In genomic region chr11:123454060-123454651, GRCh38 we compare ENCODE assay signal across 9 cellular contexts. TPM values are rescaled to one million over a fixed set of nuclear protein-coding genes. Genes with fewer than 3 reads are reported as not detected.
DNase-seq lines count a peak whose midpoint lies in the region; ATAC-seq, FAIRE-seq and TF ChIP-seq lines count a peak whose summit lies in the region.
"Had no signal": no experiment of that assay in that cellular context is flagged by ENCODE, and none has a peak within 500 bp of the region (broad histone marks: within the 10 kb centered on the region; RNA-seq: fewer than 3 reads in every experiment).

No MANE protein-coding gene starts in this region.

- peak overlapping the region; percentile 88 for H3K27ac Mint-ChIP-seq in activated CD8-positive, alpha-beta T cell treated with anti-CD3 and anti-CD28 coated beads for 36 hours
- H3K27ac Mint-ChIP-seq in immature natural killer cell = peak overlapping the region; percentile 56 to 80 (median 72)
- H3K27ac Mint-ChIP-seq: naive B cell had no signal

- TF ChIP-seq CTCF in left ventricle myocardium inferior (IDR thresholded peaks at IDR 0.05; ENCODE audit: borderline replicate concordance) (no peak), tibial artery (IDR thresholded peaks at IDR 0.05) (no peak), A673 (conservative IDR thresholded peaks at IDR 0.05; ENCODE audit: low read depth, low read length) (no peak)
- no peak for TF ChIP-seq CTCF in activated CD8-positive, alpha-beta T cell treated with anti-CD3 and anti-CD28 coated beads for 36 hours (IDR thresholded peaks at IDR 0.05)

- peaks cover 57% of the 10 kb centered on the region for H3K4me1 Mint-ChIP-seq in activated CD8-positive, alpha-beta T cell treated with anti-CD3 and anti-CD28 coated beads for 36 hours (ENCODE audit: low read depth)
- peaks cover 36 to 50% of the 10 kb centered on the region in 2 donors for H3K4me1 Mint-ChIP-seq in immature natural killer cell

- H3K4me3 Mint-ChIP-seq in activated CD8-positive, alpha-beta T cell treated with anti-CD3 and anti-CD28 coated beads for 36 hours = peak overlapping the region; percentile 43
- H3K4me3 Mint-ChIP-seq in immature natural killer cell = peak overlapping the region in 2 of 5 donors; percentile 40 to 66
- H3K4me3 Mint-ChIP-seq: naive B cell had no signal

- H3K27me3 ChIP-seq in left ventricle myocardium inferior (ENCODE audit: low read depth) = no peaks in the 10 kb centered on the region
- no peaks in the 10 kb centered on the region for H3K27me3 ChIP-seq in tibial artery
- no peaks in the 10 kb centered on the region for H3K27me3 ChIP-seq in A673 (replicated peaks; ENCODE audit: insufficient read depth, low read depth, low read length, poor library complexity)

- CTCF ChIA-PET in activated CD8-positive, alpha-beta T cell treated with anti-CD3 and anti-CD28 coated beads for 36 hours (lab: Charles Lee) = interaction anchor here (0.6 to 1.6 kb wide), 5 partner anchors 15 to 47 kb away, joined by 3 to 6 read pairs (median 4); no protein-coding TSS in a partner anchor
- CTCF ChIA-PET in A673 (lab: Charles Lee) = no interaction called here

- H3K9me3 Mint-ChIP-seq in activated CD8-positive, alpha-beta T cell treated with anti-CD3 and anti-CD28 coated beads for 36 hours = peaks cover 1% of the 10 kb centered on the region
- H3K9me3 Mint-ChIP-seq in immature natural killer cell = no peaks in the 10 kb centered on the region
- H3K9me3 Mint-ChIP-seq: naive B cell had no signal

- H3K27ac ChIP-seq in left ventricle myocardium inferior (replicated peaks) = peak overlapping the region; percentile 43
- no peak overlapping the region for H3K27ac ChIP-seq in tibial artery
- H3K27ac ChIP-seq in A673 (ENCODE audit: low read depth, low read length, poor library complexity, severe bottlenecking) = no peak overlapping the region

- H3K4me1 ChIP-seq in left ventricle myocardium inferior (peaks cover 71% of the 10 kb centered on the region), tibial artery (no peaks in the 10 kb centered on the region), A673 (ENCODE audit: insufficient read depth, low read length, poor library complexity, severe bottlenecking) (peaks cover 14% of the 10 kb centered on the region)

- H3K4me3 ChIP-seq in left ventricle myocardium inferior (no peak overlapping the region), tibial artery (no peak overlapping the region), A673 (ENCODE audit: low read depth, low read length, poor library complexity, severe bottlenecking) (no peak overlapping the region)

- no peak for FAIRE-seq in HTR-8/SVneo (lab: Jason Lieb, UNC)

- no TSS peak for BruUV-seq in A673 (replicated peaks; lab: Mats Ljungman, UMichigan)

- peaks cover 6% of the 10 kb centered on the region for H3K36me3 Mint-ChIP-seq in activated CD8-positive, alpha-beta T cell treated with anti-CD3 and anti-CD28 coated beads for 36 hours (ENCODE audit: low read depth)
- H3K36me3 Mint-ChIP-seq in immature natural killer cell = no peaks in the 10 kb centered on the region
- H3K36me3 Mint-ChIP-seq: naive B cell had no signal

- no peaks in the 10 kb centered on the region for H3K9me3 ChIP-seq in left ventricle myocardium inferior (replicated peaks)
- H3K9me3 ChIP-seq in tibial artery = no peaks in the 10 kb centered on the region
- H3K9me3 ChIP-seq in A673 (ENCODE audit: low read depth, low read length, poor library complexity, severe bottlenecking) = no peaks in the 10 kb centered on the region

- no peaks in the 10 kb centered on the region for H3K27me3 Mint-ChIP-seq in activated CD8-positive, alpha-beta T cell treated with anti-CD3 and anti-CD28 coated beads for 36 hours
- peaks cover 0 to 4% (median 3%) of the 10 kb centered on the region in 3 donors for H3K27me3 Mint-ChIP-seq in immature natural killer cell (ENCODE audit: low read depth in 3 of 3)
- H3K27me3 Mint-ChIP-seq: naive B cell had no signal

- DNase-seq in left ventricle myocardium inferior (no peak), Right ventricle myocardium inferior (ENCODE audit: missing footprints) (no peak), immature natural killer cell (peak; percentile 39 to 75 (median 57)), HTR-8/SVneo (ENCODE audit: insufficient read length, low spot score) (no peak), NCI-H187 (lab: John Stamatoyannopoulos, UW) (no peak), tibial artery (no peak), A673 (ENCODE audit: low spot score) (no peak)
- DNase-seq in activated CD8-positive, alpha-beta T cell treated with anti-CD3 and anti-CD28 coated beads for 36 hours = peak; percentile 87
- DNase-seq: naive B cell had no signal

- no peak for ATAC-seq in Right ventricle myocardium inferior
- peak; percentile 82 for ATAC-seq in activated CD8-positive, alpha-beta T cell treated with anti-CD3 and anti-CD28 coated beads for 36 hours

- H3K36me3 ChIP-seq in left ventricle myocardium inferior = no peaks in the 10 kb centered on the region
- no peaks in the 10 kb centered on the region for H3K36me3 ChIP-seq in tibial artery
- H3K36me3 ChIP-seq in A673 (ENCODE audit: insufficient read depth, low read length, poor library complexity, severe bottlenecking) = no peaks in the 10 kb centered on the region

- intact Hi-C loops in left ventricle myocardium inferior (cut with micrococcal nuclease) = no loop called here
- intact Hi-C loops in Right ventricle myocardium inferior (cut with DNase I) = no loop called here
- intact Hi-C loops in activated CD8-positive, alpha-beta T cell treated with anti-CD3 and anti-CD28 coated beads for 36 hours (cut with micrococcal nuclease) = loop anchor here (5.0 to 10.0 kb wide), 3 partner anchors 97 to 609 kb away; no protein-coding TSS in a partner anchor
- intact Hi-C loops in tibial artery (cut with DNase I; ENCODE audit: low total_unique reads) = no loop called here
- intact Hi-C loops in A673 (cut with micrococcal nuclease; ENCODE audit: unreplicated experiment) = no loop called here

- POLR2A ChIA-PET in activated CD8-positive, alpha-beta T cell treated with anti-CD3 and anti-CD28 coated beads for 36 hours (lab: Charles Lee) = interaction anchor here (0.8 to 1.0 kb wide), 3 partner anchors 22 to 397 kb away, joined by 3 to 6 read pairs (median 5); no protein-coding TSS in a partner anchor
- POLR2A ChIA-PET in A673 (lab: Charles Lee; ENCODE audit: low non-redundant PET) = no interaction called here

RNA-seq across cellular contexts. Expression of gene GRAMD1B, which starts 24.1 kb away (rescaled TPM):
- total RNA-seq in left ventricle myocardium inferior = 31.8 TPM
- total RNA-seq in Right ventricle myocardium inferior = 17.6 TPM
- 10 to 100 TPM; 15.4 to 16.2 TPM for total RNA-seq in activated CD8-positive, alpha-beta T cell treated with anti-CD3 and anti-CD28 coated beads for 36 hours
- polyA plus RNA-seq in immature natural killer cell = 1 to 10 TPM in 2 of 3 donors, under 1 TPM in 1; 0.78 to 3.4 (median 1.5) TPM
- 12.8 and 13.0 TPM in 2 replicates for total RNA-seq in A673 (2021)

Comparison
In these comparisons a context has a peak if more than half of its experiments do, and no peak if none do; other contexts are left out.
1. DNase-seq: peak in activated CD8-positive, alpha-beta T cell treated with anti-CD3 and anti-CD28 coated beads for 36 hours (single experiment) and immature natural killer cell (3 of 3); none in left ventricle myocardium inferior (single experiment), Right ventricle myocardium inferior (single experiment), HTR-8/SVneo (single experiment), NCI-H187 (0 of 2), tibial artery (0 of 2) and A673 (single experiment).